ENCODE assay signal across 27 cellular contexts in genomic region chr11:122036493-122036892, GRCh38.
DNase-seq lines count a peak whose midpoint lies in the region; ATAC-seq and TF ChIP-seq lines count a peak whose summit lies in the region.
"Had no signal": no experiment of that assay in that cellular context is flagged by ENCODE, and none has a peak within 500 bp of the region (broad histone marks: within the 10 kb centered on the region; RNA-seq: fewer than 3 reads in every experiment).

No MANE protein-coding gene starts in this region.

- H3K79me2 ChIP-seq in GM23248 (ENCODE audit: insufficient read depth), result peaks cover 3% of the 10 kb centered on the region; the same call in 1 of the 2 replicates
- H3K79me2 ChIP-seq in trophoblast cell (ENCODE audit: control insufficient read depth, insufficient read depth, low read length, poor library complexity), result no peaks in the 10 kb centered on the region

- WGBS in GM23248 (ENCODE audit: low coverage in 1 of 2, low lambda C conversion rate in 2 of 2, missing lambda C conversion rate in 2 of 2), 2 experiments, result 97 to 98% methylated on average over 6 of the region's 6 CpGs
- WGBS in mesenchymal stem cell, result 99% methylated on average over 5 of the region's 6 CpGs
- no CpG with 5 or more reads among the region's 6 CpGs for WGBS in trophoblast cell (ENCODE audit: extremely low coverage, insufficient coverage, insufficient read length)

- H3K27me3 ChIP-seq in GM23248 (replicated peaks; ENCODE audit: insufficient read depth), result no peaks in the 10 kb centered on the region
- no peaks in the 10 kb centered on the region for H3K27me3 ChIP-seq in adipocyte (replicated peaks; ENCODE audit: control insufficient read depth, insufficient read depth, low read length)
- H3K27me3 ChIP-seq in mesenchymal stem cell (ENCODE audit: control insufficient read depth in 1 of 2, insufficient read depth in 1 of 2, low read length in 2 of 2), result no peaks in the 10 kb centered on the region
- H3K27me3 ChIP-seq in trophoblast cell (ENCODE audit: insufficient read depth, low read length), result no peaks in the 10 kb centered on the region
- H3K27me3 ChIP-seq: SJSA1 had no signal

- H4K91ac ChIP-seq in mesenchymal stem cell (ENCODE audit: low read length) (no peak overlapping the region), trophoblast cell (ENCODE audit: low read depth, low read length) (no peak overlapping the region)

- no peak overlapping the region for H2AFZ ChIP-seq in GM23248
- no peak overlapping the region for H2AFZ ChIP-seq in mesenchymal stem cell (ENCODE audit: low read depth, low read length)
- H2AFZ ChIP-seq in trophoblast cell (ENCODE audit: insufficient read depth, low read length, poor library complexity), result no peak overlapping the region

- DNase-seq in GM23248 (no peak), adipocyte (ENCODE audit: low read depth) (no peak), mesenchymal stem cell (no peak), osteocyte (ENCODE audit: extremely low spot score, unreplicated experiment) (no peak), trophoblast cell (no peak), GM03348 (ENCODE audit: low spot score) (no peak)
- no peak for DNase-seq in natural killer cell treated with Interleukin-12 subunit alpha and Interleukin-12 subunit beta and Interleukin-15 and Interleukin-18, amount 100 ng/mL, for 72 hours (ENCODE audit: low spot score)
- DNase-seq: Caco-2; CD8-positive, alpha-beta T cell; NCI-H1048; NCI-H1417; NCI-H1694; NCI-H2029 treated with DMSO at 0.1 percent for 48 hours; NCI-H446 treated with DMSO at 0.1 percent for 48 hours; NCI-H526; NCI-H82; NK-92 treated with Interleukin-12 subunit alpha and Interleukin-12 subunit beta, amount 100 ng/mL, for 24 hours; Right ventricle myocardium superior; RPMI8226 had no signal

- no peak overlapping the region for H2BK120ac ChIP-seq in mesenchymal stem cell (ENCODE audit: low read depth, low read length)
- H2BK120ac ChIP-seq in trophoblast cell (ENCODE audit: insufficient read depth, low read length, poor library complexity), result no peak overlapping the region

- no peaks in the 10 kb centered on the region for H4K20me1 ChIP-seq in GM23248 (ENCODE audit: insufficient read depth)

- H3K4me2 ChIP-seq in GM23248 (ENCODE audit: unreplicated experiment), result peak overlapping the region; percentile 36
- H3K4me2 ChIP-seq in mesenchymal stem cell (ENCODE audit: low read length, poor library complexity, severe bottlenecking), result no peak overlapping the region
- H3K4me2 ChIP-seq in trophoblast cell (ENCODE audit: low read length), result no peak overlapping the region
- H3K4me2 ChIP-seq: A549, KMS-11 had no signal

- peak overlapping the region; percentile 61 for H2AK5ac ChIP-seq in mesenchymal stem cell (ENCODE audit: low read length, severe bottlenecking)
- no peak overlapping the region for H2AK5ac ChIP-seq in trophoblast cell (ENCODE audit: low read length)

- H3K27ac ChIP-seq in GM23248, result peak overlapping the region; percentile 81
- H3K27ac ChIP-seq in mesenchymal stem cell (ENCODE audit: low read length, poor library complexity, severe bottlenecking), result no peak overlapping the region
- no peak overlapping the region for H3K27ac ChIP-seq in trophoblast cell (ENCODE audit: low read depth, low read length)
- H3K27ac ChIP-seq: A549, C4-2B, KMS-11, SJSA1 had no signal

- H4K12ac ChIP-seq in trophoblast cell (ENCODE audit: low read depth, low read length), result no peak overlapping the region

- no peaks in the 10 kb centered on the region for H3K36me3 Mint-ChIP-seq in osteocyte (ENCODE audit: unreplicated experiment)
- H3K36me3 Mint-ChIP-seq in natural killer cell treated with Interleukin-12 subunit alpha and Interleukin-12 subunit beta and Interleukin-15 and Interleukin-18, amount 100 ng/mL, for 72 hours, result no peaks in the 10 kb centered on the region
- H3K36me3 Mint-ChIP-seq: CD8-positive, alpha-beta T cell; IgD-negative memory B cell had no signal

- H2BK5ac ChIP-seq in mesenchymal stem cell (ENCODE audit: low read depth, low read length, poor library complexity, severe bottlenecking) (no peak overlapping the region), trophoblast cell (ENCODE audit: low read depth, low read length, poor library complexity) (no peak overlapping the region)

- H3K14ac ChIP-seq in mesenchymal stem cell (ENCODE audit: low read length in 2 of 2) (no peak overlapping the region), trophoblast cell (ENCODE audit: low read length) (no peak overlapping the region)

- H3K27me3 Mint-ChIP-seq in osteocyte (ENCODE audit: unreplicated experiment), result no peaks in the 10 kb centered on the region
- H3K27me3 Mint-ChIP-seq in natural killer cell treated with Interleukin-12 subunit alpha and Interleukin-12 subunit beta and Interleukin-15 and Interleukin-18, amount 100 ng/mL, for 72 hours, result peaks cover 14 to 23% of the 10 kb centered on the region in 2 donors

- ATAC-seq in natural killer cell treated with Interleukin-12 subunit alpha and Interleukin-12 subunit beta and Interleukin-15 and Interleukin-18, amount 100 ng/mL, for 72 hours, result no peak
- ATAC-seq in HG03565 (IDR thresholded peaks at IDR 0.05; ENCODE audit: unreplicated experiment), result no peak
- ATAC-seq: A549; CD8-positive, alpha-beta T cell had no signal

- H3K4me3 Mint-ChIP-seq in osteocyte (ENCODE audit: unreplicated experiment), result no peak overlapping the region
- no peak overlapping the region for H3K4me3 Mint-ChIP-seq in natural killer cell treated with Interleukin-12 subunit alpha and Interleukin-12 subunit beta and Interleukin-15 and Interleukin-18, amount 100 ng/mL, for 72 hours
- H3K4me3 Mint-ChIP-seq: B cell; CD8-positive, alpha-beta T cell; IgD-negative memory B cell had no signal

- H3K4me3 ChIP-seq in GM23248 (no peak overlapping the region), adipocyte (ENCODE audit: low read length) (no peak overlapping the region), mesenchymal stem cell (ENCODE audit: insufficient read depth in 1 of 2, low read depth in 1 of 2, low read length in 2 of 2) (no peak overlapping the region), trophoblast cell (ENCODE audit: low read depth, low read length) (no peak overlapping the region)
- H3K4me3 ChIP-seq: A549, HAP-1, SJSA1 had no signal

- H3K9ac ChIP-seq in GM23248, result peak overlapping the region; percentile 29; the same call in 1 of the 2 replicates
- H3K9ac ChIP-seq in adipocyte (ENCODE audit: low read length), result peak overlapping the region; percentile 8
- H3K9ac ChIP-seq in mesenchymal stem cell (ENCODE audit: low read length), result peak overlapping the region; percentile 59
- H3K9ac ChIP-seq in trophoblast cell (ENCODE audit: low read length), result no peak overlapping the region
- H3K9ac ChIP-seq: KMS-11 had no signal

- no peak overlapping the region for H4K8ac ChIP-seq in mesenchymal stem cell (ENCODE audit: low read length)
- H4K8ac ChIP-seq in trophoblast cell (ENCODE audit: low read depth, low read length), result no peak overlapping the region

- H3K18ac ChIP-seq in mesenchymal stem cell (ENCODE audit: low read depth in 1 of 2, low read length in 2 of 2), result no peak overlapping the region
- H3K18ac ChIP-seq in trophoblast cell (ENCODE audit: low read length), result no peak overlapping the region

- H3K4ac ChIP-seq in mesenchymal stem cell (ENCODE audit: low read depth in 1 of 2, low read length in 2 of 2) (no peak overlapping the region), trophoblast cell (ENCODE audit: low read depth, low read length) (no peak overlapping the region)

- H3K36me3 ChIP-seq in GM23248 (ENCODE audit: low read depth) (peaks cover 4% of the 10 kb centered on the region; the same call in 1 of the 2 replicates), adipocyte (ENCODE audit: control insufficient read depth, insufficient read depth, low read length, severe bottlenecking) (no peaks in the 10 kb centered on the region), mesenchymal stem cell (ENCODE audit: control insufficient read depth in 1 of 2, insufficient read depth in 2 of 2, low read depth in 1 of 2, low read length in 2 of 2) (peaks cover 0 to 12% of the 10 kb centered on the region in 2 experiments), trophoblast cell (ENCODE audit: control insufficient read depth in 1 of 2, insufficient read depth in 2 of 2, low read length in 2 of 2) (no peaks in the 10 kb centered on the region)
- H3K36me3 ChIP-seq: HAP-1, SJSA1 had no signal

- H3K23ac ChIP-seq in mesenchymal stem cell (ENCODE audit: low read length in 2 of 2) (no peak overlapping the region), trophoblast cell (ENCODE audit: low read length) (no peak overlapping the region)

- H3K79me1 ChIP-seq in mesenchymal stem cell (replicated peaks; ENCODE audit: low read length, poor library complexity, severe bottlenecking), result no peaks in the 10 kb centered on the region
- peaks cover 6% of the 10 kb centered on the region for H3K79me1 ChIP-seq in trophoblast cell (ENCODE audit: low read length)

- no peak for TF ChIP-seq CTCF in osteocyte (IDR thresholded peaks at IDR 0.05)

- peaks cover 94% of the 10 kb centered on the region for H3K4me1 ChIP-seq in GM23248 (ENCODE audit: insufficient read depth)
- peaks cover 60% of the 10 kb centered on the region for H3K4me1 ChIP-seq in adipocyte (ENCODE audit: control insufficient read depth, insufficient read depth, low read length)
- no peaks in the 10 kb centered on the region for H3K4me1 ChIP-seq in mesenchymal stem cell (ENCODE audit: control insufficient read depth, insufficient read depth, low read depth, low read length)
- H3K4me1 ChIP-seq in trophoblast cell (ENCODE audit: control insufficient read depth in 1 of 2, insufficient read depth in 2 of 2, low read length in 2 of 2), result peaks cover 0 to 4% of the 10 kb centered on the region in 2 experiments
- H3K4me1 ChIP-seq: A549, HAP-1 had no signal

- no peak overlapping the region for H2BK15ac ChIP-seq in mesenchymal stem cell (ENCODE audit: low read depth, poor library complexity, severe bottlenecking)

- peak overlapping the region; percentile 77 for H3K27ac Mint-ChIP-seq in osteocyte (ENCODE audit: unreplicated experiment)
- no peak overlapping the region for H3K27ac Mint-ChIP-seq in natural killer cell treated with Interleukin-12 subunit alpha and Interleukin-12 subunit beta and Interleukin-15 and Interleukin-18, amount 100 ng/mL, for 72 hours
- H3K27ac Mint-ChIP-seq: B cell; CD8-positive, alpha-beta T cell; IgD-negative memory B cell had no signal

- in situ Hi-C loops in GM23248 (cut with MboI), result no loop called here

- H3K9me3 ChIP-seq in GM23248 (ENCODE audit: low read depth) (no peaks in the 10 kb centered on the region), adipocyte (ENCODE audit: control insufficient read depth, low read length) (no peaks in the 10 kb centered on the region), mesenchymal stem cell (ENCODE audit: control insufficient read depth, low read length) (no peaks in the 10 kb centered on the region), trophoblast cell (ENCODE audit: insufficient read depth, low read depth, low read length) (no peaks in the 10 kb centered on the region)
- H3K9me3 ChIP-seq: A549, HAP-1, SJSA1 had no signal

- H2BK12ac ChIP-seq in mesenchymal stem cell (ENCODE audit: low read length in 2 of 2), result no peak overlapping the region
- H2BK12ac ChIP-seq in trophoblast cell (ENCODE audit: low read length), result no peak overlapping the region

- H3K4me1 Mint-ChIP-seq in osteocyte (ENCODE audit: unreplicated experiment), result peaks cover 75% of the 10 kb centered on the region
- no peaks in the 10 kb centered on the region for H3K4me1 Mint-ChIP-seq in natural killer cell treated with Interleukin-12 subunit alpha and Interleukin-12 subunit beta and Interleukin-15 and Interleukin-18, amount 100 ng/mL, for 72 hours (ENCODE audit: low read depth in 2 of 2)
- H3K4me1 Mint-ChIP-seq: B cell, IgD-negative memory B cell had no signal

- H3K9me3 Mint-ChIP-seq in osteocyte (ENCODE audit: unreplicated experiment), result peaks cover 10% of the 10 kb centered on the region
- H3K9me3 Mint-ChIP-seq in natural killer cell treated with Interleukin-12 subunit alpha and Interleukin-12 subunit beta and Interleukin-15 and Interleukin-18, amount 100 ng/mL, for 72 hours, result no peaks in the 10 kb centered on the region
- H3K9me3 Mint-ChIP-seq: CD8-positive, alpha-beta T cell had no signal

- peaks cover 98% of the 10 kb centered on the region for H3F3A ChIP-seq in GM23248 (ENCODE audit: insufficient read depth)

- H3K9me2 ChIP-seq in GM23248 (ENCODE audit: insufficient read depth), result no peaks in the 10 kb centered on the region
